Comparison of ENCODE assay signal across 7 cellular contexts in the genomic region with DNA sequence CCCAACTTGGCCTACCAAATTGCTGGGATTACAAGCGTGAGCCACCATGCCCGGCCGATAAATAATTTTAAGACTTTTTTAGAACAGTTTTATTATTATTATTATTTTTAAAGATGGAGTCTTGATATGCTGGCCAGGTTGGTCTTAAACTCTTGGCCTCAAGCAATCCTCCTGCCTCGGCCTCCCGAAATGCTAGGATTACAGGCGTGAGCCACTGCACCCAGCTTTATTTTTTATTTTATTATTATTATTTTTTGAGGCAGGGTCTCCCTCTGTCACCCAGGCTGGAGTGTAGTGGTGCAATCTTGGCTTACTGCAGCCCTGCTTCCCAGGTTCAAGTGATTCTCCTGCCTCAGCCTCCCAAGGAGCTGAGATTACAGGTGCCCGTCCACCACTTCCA. TPM values are rescaled to one million over a fixed set of nuclear protein-coding genes. Genes with fewer than 3 reads are reported as not detected.
"Had no signal": no experiment of that assay in that cellular context is flagged by ENCODE, and none has a peak within 500 bp of the region (broad histone marks: within the 10 kb centered on the region; RNA-seq: fewer than 3 reads in every experiment).

No MANE protein-coding gene starts in this region.

RNA-seq across cellular contexts. Expression of a gene that starts 1.7 kb away (rescaled TPM):
- total RNA-seq: GM23248, GM23338, H1, H4, H7, H9, HFFc6 had no signal

RNA-seq across cellular contexts. Expression of a gene that starts 16.7 kb away (rescaled TPM):
- total RNA-seq: GM23248, H4, H7, HFFc6 had no signal

RNA-seq across cellular contexts. Expression of a gene that starts 27.3 kb away (rescaled TPM):
- total RNA-seq: GM23248, H1, H7, H9, HFFc6 had no signal
